Comparison of ENCODE assay signal across 17 cellular contexts in genomic region chr14:81684696-81685095, GRCh38.
DNase-seq lines count a peak whose midpoint lies in the region; ATAC-seq, FAIRE-seq and TF ChIP-seq lines count a peak whose summit lies in the region.
"Had no signal": no experiment of that assay in that cellular context is flagged by ENCODE, and none has a peak within 500 bp of the region (broad histone marks: within the 10 kb centered on the region; RNA-seq: fewer than 3 reads in every experiment).

No MANE protein-coding gene starts in this region.

- H3K4me1 ChIP-seq in vagina, result no peaks in the 10 kb centered on the region

- H3K27me3 ChIP-seq in bronchial epithelial cell (ENCODE audit: control insufficient read depth, insufficient read depth, low read length) (no peaks in the 10 kb centered on the region), vagina (no peaks in the 10 kb centered on the region)

- no peaks in the 10 kb centered on the region for H3K36me3 Mint-ChIP-seq in glutamatergic neuron (ENCODE audit: unreplicated experiment)
- no peaks in the 10 kb centered on the region for H3K36me3 Mint-ChIP-seq in CD14-positive monocyte
- H3K36me3 Mint-ChIP-seq: CD4-positive, CD25-positive, alpha-beta regulatory T cell had no signal

- no peak for FAIRE-seq in bronchial epithelial cell (lab: Jason Lieb, UNC)
- FAIRE-seq: GM19239, H54 had no signal

- H3K36me3 ChIP-seq in bronchial epithelial cell (ENCODE audit: control insufficient read depth, insufficient read depth, low read length) (no peaks in the 10 kb centered on the region), vagina (no peaks in the 10 kb centered on the region)

- peaks cover 40% of the 10 kb centered on the region for H3K4me1 Mint-ChIP-seq in glutamatergic neuron (ENCODE audit: low read depth, unreplicated experiment)
- H3K4me1 Mint-ChIP-seq in CD14-positive monocyte, result no peaks in the 10 kb centered on the region
- H3K4me1 Mint-ChIP-seq: CD4-positive, CD25-positive, alpha-beta regulatory T cell had no signal

- peak; percentile 16 for DNase-seq in DMS53 (lab: John Stamatoyannopoulos, UW)
- DNase-seq in DMS53 treated with DMSO at 0.1 percent for 48 hours (lab: John Stamatoyannopoulos, UW; ENCODE audit: unreplicated experiment), result no peak
- DNase-seq in bronchial epithelial cell (ENCODE audit: low read depth), result peak; percentile 57
- DNase-seq in glutamatergic neuron, result no peak
- DNase-seq in superior temporal gyrus (ENCODE audit: extremely low spot score), result peak; percentile 38
- no peak for DNase-seq in CD14-positive monocyte (ENCODE audit: low spot score)
- DNase-seq in vagina (ENCODE audit: extremely low spot score in 2 of 2), result no peak
- DNase-seq: Calu3; CD4-positive, CD25-positive, alpha-beta regulatory T cell; DMS153; GF-D8; GM23248 had no signal

- intact Hi-C loops in CD14-positive monocyte (cut with micrococcal nuclease), result no loop called here
- intact Hi-C loops in vagina (cut with DNase I), result no loop called here

- no peak overlapping the region for H3K27ac ChIP-seq in vagina
- H3K27ac ChIP-seq: 22Rv1, GM23248 had no signal

- H3K9me3 Mint-ChIP-seq in glutamatergic neuron (ENCODE audit: unreplicated experiment) (peaks cover 17% of the 10 kb centered on the region), CD14-positive monocyte (peaks cover 0 to 3% (median 1%) of the 10 kb centered on the region in 7 donors)

- TF ChIP-seq POLR2A in vagina (IDR thresholded peaks at IDR 0.05), result no peak

- H3K4me3 ChIP-seq in bronchial epithelial cell (ENCODE audit: low read depth, low read length), result no peak overlapping the region
- H3K4me3 ChIP-seq in vagina, result no peak overlapping the region
- H3K4me3 ChIP-seq: GM23248 had no signal

- no peaks in the 10 kb centered on the region for H3K9me3 ChIP-seq in vagina

- no peak for ATAC-seq in GM19395 (IDR thresholded peaks at IDR 0.05; ENCODE audit: unreplicated experiment)
- ATAC-seq: HCT116 had no signal

- TF ChIP-seq CTCF in bronchial epithelial cell (IDR thresholded peaks at IDR 0.05; ENCODE audit: insufficient read depth, low read length, severe bottlenecking) (no peak), glutamatergic neuron (IDR thresholded peaks at IDR 0.05; ENCODE audit: partially characterized antibody, unreplicated experiment) (no peak), CD14-positive monocyte (IDR thresholded peaks at IDR 0.05) (no peak), vagina (IDR thresholded peaks at IDR 0.05) (no peak)

- H3K27me3 Mint-ChIP-seq in glutamatergic neuron (ENCODE audit: unreplicated experiment) (peaks cover 12% of the 10 kb centered on the region), CD14-positive monocyte (ENCODE audit: low read depth in 3 of 3) (peaks cover 3 to 8% (median 6%) of the 10 kb centered on the region in 3 donors)
- H3K27me3 Mint-ChIP-seq: CD4-positive, CD25-positive, alpha-beta regulatory T cell had no signal

- H3K4me3 Mint-ChIP-seq in glutamatergic neuron (ENCODE audit: unreplicated experiment) (no peak overlapping the region), CD14-positive monocyte (no peak overlapping the region)
- H3K4me3 Mint-ChIP-seq: CD4-positive, CD25-positive, alpha-beta regulatory T cell had no signal

- peak overlapping the region; percentile 53 for H3K27ac Mint-ChIP-seq in glutamatergic neuron (ENCODE audit: unreplicated experiment)
- no peak overlapping the region for H3K27ac Mint-ChIP-seq in CD14-positive monocyte
- H3K27ac Mint-ChIP-seq: CD4-positive, CD25-positive, alpha-beta regulatory T cell had no signal

Comparison
In these comparisons a context has a peak if more than half of its experiments do, and no peak if none do; other contexts are left out.
1. DNase-seq: peak in DMS53 (single experiment), bronchial epithelial cell (single experiment) and superior temporal gyrus (single experiment); none in DMS53 treated with DMSO at 0.1 percent for 48 hours (single experiment), glutamatergic neuron (single experiment), CD14-positive monocyte (single experiment) and vagina (0 of 2).